In genomic region chr19:2610637-2611482, GRCh38 we compare ENCODE assay signal across 8 cellular contexts.
DNase-seq lines count a peak whose midpoint lies in the region; ATAC-seq and TF ChIP-seq lines count a peak whose summit lies in the region.

No MANE protein-coding gene starts in this region.

- peak; percentile 37 for ATAC-seq in HG03175 (IDR thresholded peaks at IDR 0.05; ENCODE audit: unreplicated experiment)

- H3K9me3 ChIP-seq in mucosa of rectum (ENCODE audit: control insufficient read depth in 2 of 2, low read length in 2 of 2), result no peaks in the 10 kb centered on the region

- peak overlapping the region; percentile 38 to 52 for H3K27ac ChIP-seq in mucosa of rectum (ENCODE audit: low read depth in 2 of 2, low read length in 2 of 2)

- peaks cover 0 to 3% of the 10 kb centered on the region in 2 donors for H3K4me1 ChIP-seq in mucosa of rectum (ENCODE audit: control insufficient read depth in 2 of 2, insufficient read depth in 2 of 2, low read length in 2 of 2)

- peak overlapping the region; percentile 41 for H3K4me3 ChIP-seq in epithelial cell of esophagus (ENCODE audit: low read length)
- H3K4me3 ChIP-seq in mucosa of rectum (ENCODE audit: low read length in 2 of 2), result peak overlapping the region; percentile 70 to 78

- H3K36me3 ChIP-seq in mucosa of rectum (ENCODE audit: control insufficient read depth in 2 of 2, insufficient read depth in 2 of 2, low read length in 2 of 2), result no peaks in the 10 kb centered on the region

- DNase-seq in NCI-H1694 treated with DMSO at 0.1 percent for 48 hours (lab: John Stamatoyannopoulos, UW) (peak; percentile 44), NCI-H1694 (lab: John Stamatoyannopoulos, UW) (no peak), NCI-H82 treated with DMSO at 0.1 percent for 48 hours (lab: John Stamatoyannopoulos, UW; ENCODE audit: unreplicated experiment) (peak; percentile 15), activated T-cell treated with anti-CD3 and anti-CD28 coated beads for 1 hour (ENCODE audit: low read depth) (peak; percentile 92), epithelial cell of esophagus (ENCODE audit: low read depth) (peak; percentile 88)
- DNase-seq in stimulated activated CD8-positive, alpha-beta memory T cell treated with anti-CD3 and anti-CD28 coated beads, Interleukin-4, amount 100 ng/mL, for 1 hour (ENCODE audit: low read depth in 2 of 2, low spot score in 1 of 2), result peak; percentile 83 to 84

- H3K27me3 ChIP-seq in mucosa of rectum (ENCODE audit: control insufficient read depth in 2 of 2, insufficient read depth in 2 of 2, low read length in 2 of 2), result no peaks in the 10 kb centered on the region

- peak; percentile 92 for TF ChIP-seq CTCF in epithelial cell of esophagus (IDR thresholded peaks at IDR 0.05; ENCODE audit: insufficient read depth, low read depth, low read length, missing control alignments)

- peak overlapping the region; percentile 62 to 70 for H3K9ac ChIP-seq in mucosa of rectum (ENCODE audit: low read depth in 1 of 2, low read length in 2 of 2)
